Comparison of ENCODE assay signal across 17 cellular contexts in genomic region chr9:109254317-109254716, GRCh38.
DNase-seq lines count a peak whose midpoint lies in the region; ATAC-seq and TF ChIP-seq lines count a peak whose summit lies in the region.
"Had no signal": no experiment of that assay in that cellular context is flagged by ENCODE, and none has a peak within 500 bp of the region (broad histone marks: within the 10 kb centered on the region; RNA-seq: fewer than 3 reads in every experiment).

No MANE protein-coding gene starts in this region.

- TF ChIP-seq CTCF in WTC11 (IDR thresholded peaks at IDR 0.05), result no peak

- H3K4me1 ChIP-seq in CD4-positive, alpha-beta memory T cell (ENCODE audit: insufficient read depth, low read length), result no peaks in the 10 kb centered on the region
- H3K4me1 ChIP-seq: psoas muscle had no signal

- H3K36me3 ChIP-seq in CD4-positive, alpha-beta memory T cell (ENCODE audit: insufficient read depth, low read length), result no peaks in the 10 kb centered on the region

- H3K4me1 Mint-ChIP-seq in WTC11, result peaks cover 52% of the 10 kb centered on the region
- H3K4me1 Mint-ChIP-seq in natural killer cell treated with Interleukin-12 subunit alpha and Interleukin-12 subunit beta and Interleukin-15 and Interleukin-18, amount 100 ng/mL, for 72 hours (ENCODE audit: low read depth in 2 of 2), result no peaks in the 10 kb centered on the region
- no peaks in the 10 kb centered on the region for H3K4me1 Mint-ChIP-seq in CD4-positive, alpha-beta memory T cell
- H3K4me1 Mint-ChIP-seq: CD4-positive, CD25-positive, alpha-beta regulatory T cell; stimulated activated memory B cell treated with anti-CD40 and anti-IgM and Interleukin-4, amounts not matched to agents 10 μg/mL and 1 μg/mL and 100 μg/mL, for 72 hours had no signal

- H3K9me3 Mint-ChIP-seq in WTC11, result no peaks in the 10 kb centered on the region
- H3K9me3 Mint-ChIP-seq in natural killer cell treated with Interleukin-12 subunit alpha and Interleukin-12 subunit beta and Interleukin-15 and Interleukin-18, amount 100 ng/mL, for 72 hours, result no peaks in the 10 kb centered on the region
- no peaks in the 10 kb centered on the region for H3K9me3 Mint-ChIP-seq in CD4-positive, alpha-beta memory T cell
- H3K9me3 Mint-ChIP-seq: stimulated activated memory B cell treated with anti-CD40 and anti-IgM and Interleukin-4, amounts not matched to agents 10 μg/mL and 1 μg/mL and 100 μg/mL, for 72 hours; T-helper 1 cell treated with Interleukin-12 subunit alpha and Interleukin-12 subunit beta and Interleukin-4 antibody, amounts not matched to agents 30 μg/mL and 1 μg/mL, for 36 hours had no signal

- no peak overlapping the region for H3K27ac ChIP-seq in CD4-positive, alpha-beta memory T cell (ENCODE audit: low read depth, low read length)
- H3K27ac ChIP-seq: psoas muscle had no signal

- no peaks in the 10 kb centered on the region for H3K9me3 ChIP-seq in CD4-positive, alpha-beta memory T cell (ENCODE audit: control insufficient read depth in 1 of 2, low read length in 2 of 2)
- H3K9me3 ChIP-seq: psoas muscle had no signal

- CTCF ChIA-PET in WTC11 (lab: Charles Lee), result interaction anchor here (0.6 kb wide), 1 partner anchor 48 kb away, joined by 4 read pairs; no protein-coding TSS in a partner anchor
- CTCF ChIA-PET in CD4-positive, alpha-beta memory T cell (lab: Charles Lee; ENCODE audit: partially characterized antibody), result no interaction called here

- peaks cover 26% of the 10 kb centered on the region for H3K36me3 Mint-ChIP-seq in WTC11
- no peaks in the 10 kb centered on the region for H3K36me3 Mint-ChIP-seq in natural killer cell treated with Interleukin-12 subunit alpha and Interleukin-12 subunit beta and Interleukin-15 and Interleukin-18, amount 100 ng/mL, for 72 hours
- no peaks in the 10 kb centered on the region for H3K36me3 Mint-ChIP-seq in CD4-positive, alpha-beta memory T cell
- H3K36me3 Mint-ChIP-seq: CD4-positive, CD25-positive, alpha-beta regulatory T cell; stimulated activated memory B cell treated with anti-CD40 and anti-IgM and Interleukin-4, amounts not matched to agents 10 μg/mL and 1 μg/mL and 100 μg/mL, for 72 hours had no signal

- H3K27me3 ChIP-seq in CD4-positive, alpha-beta memory T cell (ENCODE audit: insufficient read depth, low read length), result no peaks in the 10 kb centered on the region

- intact Hi-C loops in CD4-positive, alpha-beta memory T cell (cut with micrococcal nuclease), result no loop called here

- peak; percentile 77 for DNase-seq in EH (ENCODE audit: low read depth)
- DNase-seq in WTC11 (ENCODE audit: low spot score), result no peak
- peak; percentile 94 for DNase-seq in fibroblast of peridontal ligament (ENCODE audit: extremely low read depth)
- DNase-seq in skeletal muscle cell (ENCODE audit: low read depth), result peak; percentile 58
- no peak for DNase-seq in natural killer cell treated with Interleukin-12 subunit alpha and Interleukin-12 subunit beta and Interleukin-15 and Interleukin-18, amount 100 ng/mL, for 72 hours (ENCODE audit: low spot score)
- no peak for DNase-seq in CD4-positive, alpha-beta memory T cell
- no peak for DNase-seq in KG1 (lab: John Stamatoyannopoulos, UW)
- no peak for DNase-seq in HT-29 (ENCODE audit: low spot score)
- DNase-seq: activated CD4-positive, alpha-beta T cell treated with anti-CD3 and anti-CD28 coated beads, Interleukin-2, amount 50 U/mL, for 1 hour; activated effector memory CD4-positive, alpha-beta T cell treated with anti-CD3 and anti-CD28 coated beads, Interleukin-2, amount 50 U/mL, for 16 hours; CD4-positive, CD25-positive, alpha-beta regulatory T cell; NCI-H1092; OCI-M1; psoas muscle; stimulated activated CD4-positive, alpha-beta T cell treated with anti-CD3 and anti-CD28 coated beads, Interleukin-4, amount 100 ng/mL, for 1 hour had no signal

- no peak overlapping the region for H3K4me3 Mint-ChIP-seq in WTC11
- no peak overlapping the region for H3K4me3 Mint-ChIP-seq in natural killer cell treated with Interleukin-12 subunit alpha and Interleukin-12 subunit beta and Interleukin-15 and Interleukin-18, amount 100 ng/mL, for 72 hours
- H3K4me3 Mint-ChIP-seq in CD4-positive, alpha-beta memory T cell, result no peak overlapping the region
- H3K4me3 Mint-ChIP-seq: CD4-positive, CD25-positive, alpha-beta regulatory T cell; stimulated activated memory B cell treated with anti-CD40 and anti-IgM and Interleukin-4, amounts not matched to agents 10 μg/mL and 1 μg/mL and 100 μg/mL, for 72 hours; T-helper 1 cell treated with Interleukin-12 subunit alpha and Interleukin-12 subunit beta and Interleukin-4 antibody, amounts not matched to agents 30 μg/mL and 1 μg/mL, for 36 hours had no signal

- H3K27ac Mint-ChIP-seq in WTC11, result 0 out of 2 replicates have a peak overlapping the region, but pooled peaks have one; percentile 43
- H3K27ac Mint-ChIP-seq in natural killer cell treated with Interleukin-12 subunit alpha and Interleukin-12 subunit beta and Interleukin-15 and Interleukin-18, amount 100 ng/mL, for 72 hours, result no peak overlapping the region
- no peak overlapping the region for H3K27ac Mint-ChIP-seq in CD4-positive, alpha-beta memory T cell
- H3K27ac Mint-ChIP-seq: CD4-positive, CD25-positive, alpha-beta regulatory T cell; stimulated activated memory B cell treated with anti-CD40 and anti-IgM and Interleukin-4, amounts not matched to agents 10 μg/mL and 1 μg/mL and 100 μg/mL, for 72 hours; T-helper 1 cell treated with Interleukin-12 subunit alpha and Interleukin-12 subunit beta and Interleukin-4 antibody, amounts not matched to agents 30 μg/mL and 1 μg/mL, for 36 hours had no signal

- POLR2A ChIA-PET in WTC11 (lab: Charles Lee), result no interaction called here
- POLR2A ChIA-PET in CD4-positive, alpha-beta memory T cell (lab: Charles Lee; ENCODE audit: partially characterized antibody), result no interaction called here

- no peak for ATAC-seq in WTC11
- no peak for ATAC-seq in natural killer cell treated with Interleukin-12 subunit alpha and Interleukin-12 subunit beta and Interleukin-15 and Interleukin-18, amount 100 ng/mL, for 72 hours
- ATAC-seq: stimulated activated memory B cell treated with anti-CD40 and anti-IgM and Interleukin-4, amounts not matched to agents 10 μg/mL and 1 μg/mL and 100 μg/mL, for 72 hours had no signal

- no peaks in the 10 kb centered on the region; the same call in 1 of the 2 replicates for H3K27me3 Mint-ChIP-seq in WTC11 (ENCODE audit: low read depth)
- H3K27me3 Mint-ChIP-seq in natural killer cell treated with Interleukin-12 subunit alpha and Interleukin-12 subunit beta and Interleukin-15 and Interleukin-18, amount 100 ng/mL, for 72 hours, result peaks cover 9 to 19% of the 10 kb centered on the region in 2 donors
- peaks cover 0 to 2% of the 10 kb centered on the region in 2 donors for H3K27me3 Mint-ChIP-seq in CD4-positive, alpha-beta memory T cell
- H3K27me3 Mint-ChIP-seq: stimulated activated memory B cell treated with anti-CD40 and anti-IgM and Interleukin-4, amounts not matched to agents 10 μg/mL and 1 μg/mL and 100 μg/mL, for 72 hours had no signal

- no peak overlapping the region for H3K4me3 ChIP-seq in skeletal muscle cell (ENCODE audit: low read depth, low read length)
- no peak overlapping the region for H3K4me3 ChIP-seq in CD4-positive, alpha-beta memory T cell (ENCODE audit: low read length in 2 of 2)
- H3K4me3 ChIP-seq: psoas muscle had no signal

TF ChIP-seq in WTC11, 78 proteins besides CTCF, POLR2A, EP300 and RAD21 (continues in another document):
- no peak for TF ChIP-seq OVOL2 (CRISPR knock-in tag; IDR thresholded peaks at IDR 0.05; ENCODE audit: borderline replicate concordance)
- TF ChIP-seq GTF2I (CRISPR knock-in tag; conservative IDR thresholded peaks at IDR 0.05), result no peak
- TF ChIP-seq ZNF425 (CRISPR knock-in tag; conservative IDR thresholded peaks at IDR 0.05), result no peak
- no peak for TF ChIP-seq ZSCAN18 (CRISPR knock-in tag; IDR thresholded peaks at IDR 0.05)
- TF ChIP-seq MAX (CRISPR knock-in tag; IDR thresholded peaks at IDR 0.05), result no peak
- TF ChIP-seq ZBTB43 (CRISPR knock-in tag; IDR thresholded peaks at IDR 0.05), result no peak

Comparison
In these comparisons a context has a peak if more than half of its experiments do, and no peak if none do; other contexts are left out.
1. DNase-seq: peak in EH (single experiment), fibroblast of peridontal ligament (single experiment) and skeletal muscle cell (single experiment); none in WTC11 (single experiment), natural killer cell treated with Interleukin-12 subunit alpha and Interleukin-12 subunit beta and Interleukin-15 and Interleukin-18, amount 100 ng/mL, for 72 hours (single experiment), CD4-positive, alpha-beta memory T cell (0 of 5), KG1 (single experiment) and HT-29 (single experiment).